15 cellular contexts compared by ENCODE assay signal in the genomic region with DNA sequence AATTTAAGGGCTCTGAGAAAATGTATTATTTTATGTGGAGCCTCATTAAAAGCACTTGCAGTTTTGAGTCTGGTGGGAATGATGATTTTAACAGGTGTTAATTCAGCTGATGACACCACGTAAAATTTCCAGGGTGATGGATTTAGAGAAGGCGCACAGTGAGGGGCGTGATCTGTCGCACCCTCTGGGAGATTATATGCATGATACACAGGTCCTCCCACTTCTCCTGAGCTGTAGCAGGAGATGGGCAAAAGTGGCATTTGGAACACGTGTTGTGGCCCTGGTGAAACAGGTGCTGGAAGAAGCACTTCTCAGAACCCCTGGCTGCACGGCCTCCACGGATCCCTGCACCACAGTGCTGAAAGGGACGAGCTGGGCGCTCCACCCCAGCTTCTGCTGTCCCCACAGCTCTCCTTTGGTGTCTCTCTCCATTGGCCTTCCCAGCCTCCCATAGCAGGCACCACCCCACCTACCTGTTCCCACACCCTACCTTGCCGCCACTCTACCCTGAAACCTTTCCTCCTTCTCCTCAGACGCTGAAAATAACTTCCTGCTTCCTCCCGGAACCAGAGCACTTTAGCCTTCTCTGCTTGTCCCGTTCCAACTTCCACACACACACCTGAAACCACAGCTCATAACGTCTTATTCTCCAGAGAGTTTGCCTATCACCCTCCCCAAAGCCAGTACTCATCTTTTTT. TPM values are rescaled to one million over a fixed set of nuclear protein-coding genes. Genes with fewer than 3 reads are reported as not detected.
DNase-seq lines count a peak whose midpoint lies in the region; ATAC-seq, FAIRE-seq and TF ChIP-seq lines count a peak whose summit lies in the region.
"Had no signal": no experiment of that assay in that cellular context is flagged by ENCODE, and none has a peak within 500 bp of the region (broad histone marks: within the 10 kb centered on the region; RNA-seq: fewer than 3 reads in every experiment).

No MANE protein-coding gene starts in this region.

- H3K4me1 ChIP-seq in DND-41 (ENCODE audit: insufficient read depth, low read length), result peaks cover 36% of the 10 kb centered on the region
- peaks cover 50% of the 10 kb centered on the region for H3K4me1 ChIP-seq in HepG2 (ENCODE audit: insufficient read depth, low read length)
- H3K4me1 ChIP-seq in heart right ventricle, result peaks cover 0 to 38% (median 0%) of the 10 kb centered on the region in 9 donors

- H3K36me3 Mint-ChIP-seq in T-cell, result peaks cover 56% of the 10 kb centered on the region

- H3K79me2 ChIP-seq in DND-41 (ENCODE audit: insufficient read depth, low read length) (no peaks in the 10 kb centered on the region), HepG2 (ENCODE audit: insufficient read depth, low read length) (no peaks in the 10 kb centered on the region)

- intact Hi-C loops in HepG2 (cut with micrococcal nuclease; ENCODE audit: unreplicated experiment) (no loop called here), heart right ventricle (cut with DNase I) (loop anchor here in 3 of 10 donors (5.0 to 10.0 kb wide), 2 partner anchors 120 to 123 kb away; no protein-coding TSS in a partner anchor)

- no peak overlapping the region for H2AFZ ChIP-seq in DND-41 (ENCODE audit: low read depth, low read length)
- no peak overlapping the region for H2AFZ ChIP-seq in HepG2 (ENCODE audit: low read length)

- H4K20me1 ChIP-seq in DND-41 (ENCODE audit: insufficient read depth, low read length) (no peaks in the 10 kb centered on the region), HepG2 (ENCODE audit: insufficient read depth, low read length) (no peaks in the 10 kb centered on the region)

- no peaks in the 10 kb centered on the region for H3K9me3 Mint-ChIP-seq in T-cell

- H3K4me3 ChIP-seq in DND-41 (ENCODE audit: low read depth in 1 of 2, low read length in 2 of 2), result no peak overlapping the region
- no peak overlapping the region for H3K4me3 ChIP-seq in HepG2 (replicated peaks in 1 of 3; ENCODE audit: insufficient read depth in 1 of 3, low read depth in 2 of 3, low read length in 3 of 3)
- no peak overlapping the region for H3K4me3 ChIP-seq in heart right ventricle
- H3K4me3 ChIP-seq: K562, thoracic aorta had no signal

- ATAC-seq in DND-41 (ENCODE audit: insufficient read depth, low read depth) (peak; percentile 64), GM19395 (IDR thresholded peaks at IDR 0.05; ENCODE audit: unreplicated experiment) (peak; percentile 29), T-cell (replicated peaks in 1 of 4) (no peak), HepG2 (no peak), heart right ventricle (no peak)
- ATAC-seq: K562 had no signal

- H3K9me3 ChIP-seq in DND-41 (ENCODE audit: insufficient read depth, low read length, severe bottlenecking) (no peaks in the 10 kb centered on the region), HepG2 (ENCODE audit: low read length) (no peaks in the 10 kb centered on the region), heart right ventricle (no peaks in the 10 kb centered on the region)
- H3K9me3 ChIP-seq: thoracic aorta had no signal

- peak overlapping the region; percentile 46 to 98 (median 67) for H3K4me3 Mint-ChIP-seq in T-cell

- peak overlapping the region; percentile 93 to 96 for H3K27ac Mint-ChIP-seq in T-cell

- POLR2A ChIA-PET in T-cell (lab: Charles Lee) (no interaction called here), HepG2 (lab: Yijun Ruan, JAX) (no interaction called here)

- no TSS peak for BruUV-seq in HepG2 (replicated peaks; lab: Mats Ljungman, UMichigan)

- H3K27me3 Mint-ChIP-seq in T-cell, result no peaks in the 10 kb centered on the region

- TF ChIP-seq CTCF in DND-41 (IDR thresholded peaks at IDR 0.05; ENCODE audit: borderline replicate concordance, extremely low read depth, low read length, poor library complexity, severe bottlenecking) (no peak), HepG2 (CRISPR knock-in tag; IDR thresholded peaks at IDR 0.05) (no peak), heart right ventricle (IDR thresholded peaks at IDR 0.05) (no peak)

- TF ChIP-seq EP300 in HepG2 (IDR thresholded peaks at IDR 0.05; ENCODE audit: low read depth in 2 of 2, low read length in 2 of 2), result no peak
- no peak for TF ChIP-seq EP300 in HepG2 (CRISPR knock-in tag; IDR thresholded peaks at IDR 0.05; ENCODE audit: borderline replicate concordance)

- DNase-seq in DND-41, result peak; percentile 37
- no peak for DNase-seq in T-cell
- DNase-seq in HepG2 (ENCODE audit: low spot score), result no peak
- DNase-seq in DMS79 treated with DMSO at 0.1 percent for 48 hours (lab: John Stamatoyannopoulos, UW), result no peak
- DNase-seq in heart right ventricle, result no peak
- no peak for DNase-seq in activated CD8-positive, alpha-beta memory T cell treated with anti-CD3 and anti-CD28 coated beads, Interleukin-2, amount 50 U/mL, for 4 hours
- DNase-seq in kidney tubule cell (ENCODE audit: low spot score), result no peak
- DNase-seq: dorsolateral prefrontal cortex, islet precursor cell, NCI-H1436, NCI-H82, SIG-M5 had no signal

- no peak overlapping the region for H3K4me2 ChIP-seq in DND-41 (ENCODE audit: insufficient read depth, low read length)
- H3K4me2 ChIP-seq in HepG2 (ENCODE audit: low read depth, low read length), result peak overlapping the region; percentile 3; the same call in 1 of the 2 replicates

- H3K27me3 ChIP-seq in DND-41 (ENCODE audit: insufficient read depth, low read length, poor library complexity), result no peaks in the 10 kb centered on the region
- H3K27me3 ChIP-seq in HepG2 (ENCODE audit: control insufficient read depth in 1 of 2, insufficient read depth in 2 of 2, low read length in 2 of 2), result no peaks in the 10 kb centered on the region
- H3K27me3 ChIP-seq in heart right ventricle, result no peaks in the 10 kb centered on the region
- H3K27me3 ChIP-seq: dorsolateral prefrontal cortex had no signal

- WGBS in HepG2 (ENCODE audit: low lambda C conversion rate), result 84% methylated on average over 11 of the region's 14 CpGs
- WGBS in heart right ventricle, 2 donors, result 80 to 82% methylated on average over 14 of the region's 14 CpGs

- peak overlapping the region; percentile 66 for H3K27ac ChIP-seq in DND-41 (ENCODE audit: low read length)
- no peak overlapping the region for H3K27ac ChIP-seq in HepG2 (ENCODE audit: extremely low read length, insufficient read depth, low read length)
- peak overlapping the region in 1 of 10 donors; percentile 21 for H3K27ac ChIP-seq in heart right ventricle
- H3K27ac ChIP-seq: thoracic aorta had no signal

- TF ChIP-seq RAD21 in HepG2 (CRISPR knock-in tag; IDR thresholded peaks at IDR 0.05), result no peak

- FAIRE-seq in HepG2 (lab: Jason Lieb, UNC), result no peak
- FAIRE-seq: K562 had no signal

- H3K4me1 Mint-ChIP-seq in T-cell, result peaks cover 71 to 87% (median 76%) of the 10 kb centered on the region in 3 donors

- H3K36me3 ChIP-seq in DND-41 (ENCODE audit: insufficient read depth, low read length), result no peaks in the 10 kb centered on the region
- H3K36me3 ChIP-seq in HepG2 (replicated peaks in 1 of 2; ENCODE audit: control insufficient read depth in 1 of 2, insufficient read depth in 2 of 2, low read length in 2 of 2), result no peaks in the 10 kb centered on the region
- no peaks in the 10 kb centered on the region for H3K36me3 ChIP-seq in heart right ventricle
- H3K36me3 ChIP-seq: thoracic aorta had no signal

- no peak for TF ChIP-seq POLR2A in HepG2 (IDR thresholded peaks at IDR 0.05; ENCODE audit: insufficient read depth in 1 of 2, low read depth in 2 of 2, low read length in 2 of 2)

- CTCF ChIA-PET in T-cell (lab: Charles Lee), result no interaction called here
- CTCF ChIA-PET in HepG2 (lab: Yijun Ruan, JAX; ENCODE audit: low intra/inter-chr PET ratio, low total read pairs), result no interaction called here

- in situ Hi-C loops in HepG2 (cut with HindIII; ENCODE audit: extremely low pct_ligation_motif_present, low pct_unique_long_range_greater_than_20kb), result no loop called here

- no peak overlapping the region for H3K9ac ChIP-seq in DND-41 (ENCODE audit: low read depth, low read length)
- no peak overlapping the region for H3K9ac ChIP-seq in HepG2 (ENCODE audit: insufficient read depth, low read depth, low read length)

TF ChIP-seq in HepG2, 621 proteins besides CTCF, POLR2A, EP300 and RAD21 (continues in another document):
- TF ChIP-seq ZFYVE20 (CRISPR knock-in tag; IDR thresholded peaks at IDR 0.05; ENCODE audit: borderline replicate concordance, low read depth), result no peak

RNA-seq across cellular contexts. Expression of a gene that starts 6.9 kb away (rescaled TPM):
- total RNA-seq in T-cell (100 to 1,000 TPM; 361 to 422 (median 392) TPM), HepG2 (2016; rRNA removed; fragmentation: Illumina TruSeq; extraction: Trizol) (10.5 and 21.3 TPM in 2 replicates), heart right ventricle (10 to 100 TPM in 3 of 10 donors, 1 to 10 TPM in 7; 4.7 to 15.1 (median 9.0) TPM)
- total RNA-seq in HepG2 (2016; cell fraction: cytosol; rRNA removed; fragmentation: Illumina TruSeq; extraction: Trizol; ENCODE audit: low read depth), result 3.5 and 4.0 TPM in 2 replicates
- total RNA-seq in HepG2 (2016; cell fraction: insoluble cytoplasmic fraction; rRNA removed; fragmentation: Illumina TruSeq; extraction: Trizol), result 8.7 and 19.9 TPM in 2 replicates
- total RNA-seq in HepG2 (2016; cell fraction: membrane; rRNA removed; fragmentation: Illumina TruSeq; extraction: Trizol), result 5.1 and 5.3 TPM in 2 replicates
- total RNA-seq in HepG2 (2016; cell fraction: nucleus; rRNA removed; fragmentation: Illumina TruSeq; extraction: Trizol), result 40.2 and 51.2 TPM in 2 replicates
- polyA plus RNA-seq in HepG2 (2011; rRNA removed) (138 and 148 TPM in 2 replicates), heart right ventricle (under 1 TPM; 0.26 to 0.51 TPM)
- 139 and 149 TPM in 2 replicates for polyA plus RNA-seq in HepG2 (2011; cell fraction: cytosol; rRNA removed)
- polyA plus RNA-seq in HepG2 (2011; cell fraction: nucleus; rRNA removed), result 450 and 556 TPM in 2 replicates
- polyA plus RNA-seq in HepG2 (2012), result 91.0 and 166 TPM in 2 replicates
- polyA plus RNA-seq in HepG2 (2016; cell fraction: cytosol; fragmentation: Illumina TruSeq; extraction: Trizol; ENCODE audit: low read depth), result 0.50 and 0.54 TPM in 2 replicates
- 4.0 and 5.0 TPM in 2 replicates for polyA plus RNA-seq in HepG2 (2016; cell fraction: insoluble cytoplasmic fraction; fragmentation: Illumina TruSeq; extraction: Trizol; ENCODE audit: low read depth)
- 1.00 and 1.2 TPM in 2 replicates for polyA plus RNA-seq in HepG2 (2016; cell fraction: membrane; fragmentation: Illumina TruSeq; extraction: Trizol; ENCODE audit: low read depth)
- 20.9 and 24.9 TPM in 2 replicates for polyA plus RNA-seq in HepG2 (2016; cell fraction: nucleus; fragmentation: Illumina TruSeq; extraction: Trizol; ENCODE audit: insufficient read depth, low read depth)
- polyA minus RNA-seq in HepG2 (2011; rRNA and poly(A)+ RNA removed; ENCODE audit: low replicate concordance), result 23.6 and 1,177 TPM in 2 replicates
- polyA minus RNA-seq in HepG2 (2011; cell fraction: cytosol; rRNA and poly(A)+ RNA removed), result 280 and 339 TPM in 2 replicates
- polyA minus RNA-seq in HepG2 (2011; cell fraction: nucleus; rRNA and poly(A)+ RNA removed), result 516 and 542 TPM in 2 replicates

Comparison
In these comparisons a context has a peak if more than half of its experiments do, and no peak if none do; other contexts are left out.
1. ATAC-seq: peak in DND-41 (single experiment) and GM19395 (single experiment); none in T-cell (0 of 4), HepG2 (single experiment) and heart right ventricle (0 of 8).
2. RNA of a gene that starts 6.9 kb away (total RNA-seq): 361 to 422 TPM in T-cell; 3.5 to 51.2 TPM in HepG2 and 4.7 to 15.1 TPM in heart right ventricle; every median in the first group is over 4 times any median in the second.